1 cellular context compared by ENCODE assay signal in the genomic region with DNA sequence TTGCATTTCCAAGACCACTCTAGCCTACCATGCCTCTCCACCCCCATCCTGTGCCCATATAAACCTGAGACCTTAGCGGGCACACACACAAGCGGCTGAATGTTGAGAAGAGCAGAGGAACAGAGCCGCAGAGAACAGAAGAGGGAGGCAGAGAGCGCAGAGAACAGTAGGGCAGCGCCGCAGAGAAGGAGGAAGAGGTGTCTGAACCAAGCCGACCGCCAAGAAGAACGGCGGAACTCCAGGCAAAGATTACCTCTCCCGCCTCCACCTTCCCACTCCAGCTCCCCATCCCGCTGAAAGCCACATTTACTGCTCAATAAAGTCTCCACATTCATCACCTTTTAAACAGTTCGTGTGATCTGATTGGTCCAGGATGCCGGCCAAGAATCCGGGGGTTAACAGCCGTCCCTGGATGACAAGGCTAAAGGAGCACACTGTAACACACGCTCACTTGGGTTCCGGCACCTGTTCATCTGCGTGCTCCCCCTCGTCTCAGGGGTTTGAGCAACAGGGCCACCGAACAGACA.
TF ChIP-seq lines count a peak whose summit lies in the region.

No MANE protein-coding gene starts in this region.

TF ChIP-seq in HCT116, 20 proteins besides CTCF, POLR2A, EP300 and RAD21 (continued from another document):
- TF ChIP-seq, protein P1, sequence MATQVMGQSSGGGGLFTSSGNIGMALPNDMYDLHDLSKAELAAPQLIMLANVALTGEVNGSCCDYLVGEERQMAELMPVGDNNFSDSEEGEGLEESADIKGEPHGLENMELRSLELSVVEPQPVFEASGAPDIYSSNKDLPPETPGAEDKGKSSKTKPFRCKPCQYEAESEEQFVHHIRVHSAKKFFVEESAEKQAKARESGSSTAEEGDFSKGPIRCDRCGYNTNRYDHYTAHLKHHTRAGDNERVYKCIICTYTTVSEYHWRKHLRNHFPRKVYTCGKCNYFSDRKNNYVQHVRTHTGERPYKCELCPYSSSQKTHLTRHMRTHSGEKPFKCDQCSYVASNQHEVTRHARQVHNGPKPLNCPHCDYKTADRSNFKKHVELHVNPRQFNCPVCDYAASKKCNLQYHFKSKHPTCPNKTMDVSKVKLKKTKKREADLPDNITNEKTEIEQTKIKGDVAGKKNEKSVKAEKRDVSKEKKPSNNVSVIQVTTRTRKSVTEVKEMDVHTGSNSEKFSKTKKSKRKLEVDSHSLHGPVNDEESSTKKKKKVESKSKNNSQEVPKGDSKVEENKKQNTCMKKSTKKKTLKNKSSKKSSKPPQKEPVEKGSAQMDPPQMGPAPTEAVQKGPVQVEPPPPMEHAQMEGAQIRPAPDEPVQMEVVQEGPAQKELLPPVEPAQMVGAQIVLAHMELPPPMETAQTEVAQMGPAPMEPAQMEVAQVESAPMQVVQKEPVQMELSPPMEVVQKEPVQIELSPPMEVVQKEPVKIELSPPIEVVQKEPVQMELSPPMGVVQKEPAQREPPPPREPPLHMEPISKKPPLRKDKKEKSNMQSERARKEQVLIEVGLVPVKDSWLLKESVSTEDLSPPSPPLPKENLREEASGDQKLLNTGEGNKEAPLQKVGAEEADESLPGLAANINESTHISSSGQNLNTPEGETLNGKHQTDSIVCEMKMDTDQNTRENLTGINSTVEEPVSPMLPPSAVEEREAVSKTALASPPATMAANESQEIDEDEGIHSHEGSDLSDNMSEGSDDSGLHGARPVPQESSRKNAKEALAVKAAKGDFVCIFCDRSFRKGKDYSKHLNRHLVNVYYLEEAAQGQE (IDR thresholded peaks at IDR 0.05; ENCODE audit: low read depth), result no peak
- TF ChIP-seq YY1 (IDR thresholded peaks at IDR 0.05; ENCODE audit: extremely low read depth, insufficient replicate concordance, low read depth, low read length), result no peak
TF ChIP-seq in HCT116: peak in this region for 0.
